ENCODE assay signal across 15 cellular contexts in the genomic region with DNA sequence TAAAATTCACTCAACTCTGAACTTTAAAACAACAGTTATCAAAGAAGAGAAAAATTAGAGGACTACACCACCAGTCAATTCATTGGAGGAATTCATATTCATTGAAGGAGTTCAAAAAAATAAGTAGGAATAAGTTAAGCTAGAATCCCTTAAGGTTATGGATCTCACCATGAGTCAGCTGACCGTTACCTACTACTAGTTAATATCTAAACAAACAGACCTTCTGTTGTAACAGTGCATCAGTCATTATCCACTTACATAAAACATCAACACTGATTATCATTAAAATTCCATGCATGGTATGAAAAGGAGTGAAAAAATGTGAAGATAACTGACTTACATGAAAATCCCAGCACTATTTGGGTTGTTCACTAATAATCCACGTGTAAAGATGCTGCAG.
"Had no signal": no experiment of that assay in that cellular context is flagged by ENCODE, and none has a peak within 500 bp of the region (broad histone marks: within the 10 kb centered on the region; RNA-seq: fewer than 3 reads in every experiment).

No MANE protein-coding gene starts in this region.

- H3K27me3 Mint-ChIP-seq: natural killer cell treated with Interleukin-12 subunit alpha and Interleukin-12 subunit beta and Interleukin-15 and Interleukin-18, amount 100 ng/mL, for 72 hours; progenitor cell of endocrine pancreas; stimulated activated naive B cell treated with anti-CD40 and anti-IgM and Interleukin-4, amounts not matched to agents 10 μg/mL and 1 μg/mL and 100 μg/mL, for 72 hours had no signal

- H3K27me3 ChIP-seq: brain microvascular endothelial cell, heart left ventricle, sigmoid colon, transverse colon had no signal

- H3K4me3 Mint-ChIP-seq: natural killer cell treated with Interleukin-12 subunit alpha and Interleukin-12 subunit beta and Interleukin-15 and Interleukin-18, amount 100 ng/mL, for 72 hours; stimulated activated naive B cell treated with anti-CD40 and anti-IgM and Interleukin-4, amounts not matched to agents 10 μg/mL and 1 μg/mL and 100 μg/mL, for 72 hours had no signal

- DNase-seq: activated CD4-positive, alpha-beta T cell treated with anti-CD3 and anti-CD28 coated beads, Interleukin-2, amount 50 U/mL, for 1 hour; activated naive CD4-positive, alpha-beta T cell treated with anti-CD3 and anti-CD28 coated beads, Interleukin-2, amount 50 U/mL, for 16 hours; amygdala; brain microvascular endothelial cell; heart left ventricle; nucleus accumbens; sigmoid colon; stimulated activated CD4-positive, alpha-beta T cell treated with anti-CD3 and anti-CD28 coated beads, Interleukin-2, amount 100 ng/mL, for 24 hours; stimulated activated naive B cell treated with anti-CD40 and anti-IgM and Interleukin-4, amounts not matched to agents 10 μg/mL and 1 μg/mL and 100 μg/mL, for 72 hours; T-helper 1 cell; transverse colon had no signal

- H3K27ac Mint-ChIP-seq: activated T-helper 2 cell treated with anti-CD3 and anti-CD28 coated beads, Interferon-gamma antibody, Interleukin-2, Interleukin-4, amounts not matched to agents 10 μg/mL and 5 μg/mL and 100 μg/mL, durations not matched to agents 14 hours and 24 hours and 36 hours; natural killer cell treated with Interleukin-12 subunit alpha and Interleukin-12 subunit beta and Interleukin-15 and Interleukin-18, amount 100 ng/mL, for 72 hours; progenitor cell of endocrine pancreas; stimulated activated naive B cell treated with anti-CD40 and anti-IgM and Interleukin-4, amounts not matched to agents 10 μg/mL and 1 μg/mL and 100 μg/mL, for 72 hours had no signal

- H3K27ac ChIP-seq: brain microvascular endothelial cell, heart left ventricle, sigmoid colon, transverse colon had no signal

- H3K9me3 Mint-ChIP-seq: activated T-helper 2 cell treated with anti-CD3 and anti-CD28 coated beads, Interferon-gamma antibody, Interleukin-2, Interleukin-4, amounts not matched to agents 10 μg/mL and 5 μg/mL and 100 μg/mL, durations not matched to agents 14 hours and 24 hours and 36 hours; natural killer cell treated with Interleukin-12 subunit alpha and Interleukin-12 subunit beta and Interleukin-15 and Interleukin-18, amount 100 ng/mL, for 72 hours had no signal

- H3K36me3 Mint-ChIP-seq: natural killer cell treated with Interleukin-12 subunit alpha and Interleukin-12 subunit beta and Interleukin-15 and Interleukin-18, amount 100 ng/mL, for 72 hours had no signal

- ATAC-seq: heart left ventricle; left lobe of liver; natural killer cell treated with Interleukin-12 subunit alpha and Interleukin-12 subunit beta and Interleukin-15 and Interleukin-18, amount 100 ng/mL, for 72 hours; stimulated activated naive B cell treated with anti-CD40 and anti-IgM and Interleukin-4, amounts not matched to agents 10 μg/mL and 1 μg/mL and 100 μg/mL, for 72 hours had no signal

- H3K9me3 ChIP-seq: heart left ventricle, sigmoid colon, transverse colon had no signal

- H3K4me3 ChIP-seq: heart left ventricle, sigmoid colon, transverse colon had no signal

- H3K36me3 ChIP-seq: brain microvascular endothelial cell, heart left ventricle, sigmoid colon, transverse colon had no signal

- H3K4me1 ChIP-seq: sigmoid colon had no signal
